ENCODE assay signal across 1 cellular context in the genomic region with DNA sequence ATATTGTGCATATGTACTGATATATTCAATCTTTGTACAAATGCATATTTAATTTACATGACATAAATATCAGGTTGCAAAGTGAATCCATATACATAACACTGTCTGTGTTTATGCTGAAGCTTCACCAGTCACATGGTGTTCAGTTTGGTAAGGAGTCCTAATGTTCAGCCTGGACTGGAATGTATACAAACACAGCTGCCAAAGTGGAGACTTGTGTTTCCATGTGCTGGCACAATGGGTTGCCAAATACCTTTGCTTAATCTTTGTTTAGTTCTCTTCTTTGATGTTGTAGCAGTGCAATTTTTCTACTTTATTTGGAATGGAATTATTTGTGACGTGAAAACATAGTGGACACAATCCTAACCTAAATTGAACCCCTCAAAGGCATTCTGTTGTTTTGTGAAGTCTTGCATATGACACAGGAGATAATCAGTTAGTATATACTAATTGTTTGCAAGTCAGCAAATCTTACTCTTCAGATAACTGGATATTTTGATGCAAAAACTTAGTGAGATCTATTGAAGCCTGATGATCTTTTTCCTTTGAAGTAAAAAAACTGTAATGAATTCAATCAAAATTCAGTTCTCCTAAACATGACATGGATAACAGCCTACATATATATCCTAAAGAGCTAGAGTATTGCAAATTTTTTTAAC.
TF ChIP-seq lines count a peak whose summit lies in the region.

No MANE protein-coding gene starts in this region.

TF ChIP-seq in HepG2, 621 proteins besides CTCF, POLR2A, EP300 and RAD21 (continued from another document and continues in another):
- TF ChIP-seq, protein P1, sequence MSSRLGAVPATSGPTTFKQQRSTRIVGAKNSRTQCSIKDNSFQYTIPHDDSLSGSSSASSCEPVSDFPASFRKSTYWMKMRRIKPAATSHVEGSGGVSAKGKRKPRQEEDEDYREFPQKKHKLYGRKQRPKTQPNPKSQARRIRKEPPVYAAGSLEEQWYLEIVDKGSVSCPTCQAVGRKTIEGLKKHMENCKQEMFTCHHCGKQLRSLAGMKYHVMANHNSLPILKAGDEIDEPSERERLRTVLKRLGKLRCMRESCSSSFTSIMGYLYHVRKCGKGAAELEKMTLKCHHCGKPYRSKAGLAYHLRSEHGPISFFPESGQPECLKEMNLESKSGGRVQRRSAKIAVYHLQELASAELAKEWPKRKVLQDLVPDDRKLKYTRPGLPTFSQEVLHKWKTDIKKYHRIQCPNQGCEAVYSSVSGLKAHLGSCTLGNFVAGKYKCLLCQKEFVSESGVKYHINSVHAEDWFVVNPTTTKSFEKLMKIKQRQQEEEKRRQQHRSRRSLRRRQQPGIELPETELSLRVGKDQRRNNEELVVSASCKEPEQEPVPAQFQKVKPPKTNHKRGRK (CRISPR knock-in tag; IDR thresholded peaks at IDR 0.05): no peak
- no peak for TF ChIP-seq SIX4 (CRISPR knock-in tag; IDR thresholded peaks at IDR 0.05)
- TF ChIP-seq ZNF782 (CRISPR knock-in tag; IDR thresholded peaks at IDR 0.05; ENCODE audit: borderline replicate concordance): no peak
- TF ChIP-seq ZFP41 (CRISPR knock-in tag; IDR thresholded peaks at IDR 0.05; ENCODE audit: borderline replicate concordance): no peak
- TF ChIP-seq SIX1 (CRISPR knock-in tag; IDR thresholded peaks at IDR 0.05; ENCODE audit: borderline replicate concordance): no peak; the same call in 1 of the 2 replicates
- peak; percentile 59; the same call in 1 of the 2 replicates for TF ChIP-seq ZNF331 (CRISPR knock-in tag; IDR thresholded peaks at IDR 0.05)
- no peak for TF ChIP-seq MIER2 (CRISPR knock-in tag; IDR thresholded peaks at IDR 0.05)
- no peak for TF ChIP-seq ZNF841 (CRISPR knock-in tag; IDR thresholded peaks at IDR 0.05; ENCODE audit: borderline replicate concordance)
- TF ChIP-seq SNAPC2 (CRISPR knock-in tag; IDR thresholded peaks at IDR 0.05): no peak
- no peak for TF ChIP-seq KDM5B (CRISPR knock-in tag; IDR thresholded peaks at IDR 0.05; ENCODE audit: borderline replicate concordance)
- TF ChIP-seq EHMT2 (IDR thresholded peaks at IDR 0.05; ENCODE audit: borderline replicate concordance, low read depth, low read length): no peak; the same call in 1 of the 2 replicates
- no peak for TF ChIP-seq TBL1XR1 (IDR thresholded peaks at IDR 0.05; ENCODE audit: borderline replicate concordance, low read length, partially characterized antibody)
- no peak for TF ChIP-seq ZNF282 (IDR thresholded peaks at IDR 0.05; ENCODE audit: partially characterized antibody)
- TF ChIP-seq, protein P2, sequence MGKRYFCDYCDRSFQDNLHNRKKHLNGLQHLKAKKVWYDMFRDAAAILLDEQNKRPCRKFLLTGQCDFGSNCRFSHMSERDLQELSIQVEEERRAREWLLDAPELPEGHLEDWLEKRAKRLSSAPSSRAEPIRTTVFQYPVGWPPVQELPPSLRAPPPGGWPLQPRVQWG (CRISPR knock-in tag; IDR thresholded peaks at IDR 0.05; ENCODE audit: borderline replicate concordance, low read depth): no peak
- TF ChIP-seq, protein P3, sequence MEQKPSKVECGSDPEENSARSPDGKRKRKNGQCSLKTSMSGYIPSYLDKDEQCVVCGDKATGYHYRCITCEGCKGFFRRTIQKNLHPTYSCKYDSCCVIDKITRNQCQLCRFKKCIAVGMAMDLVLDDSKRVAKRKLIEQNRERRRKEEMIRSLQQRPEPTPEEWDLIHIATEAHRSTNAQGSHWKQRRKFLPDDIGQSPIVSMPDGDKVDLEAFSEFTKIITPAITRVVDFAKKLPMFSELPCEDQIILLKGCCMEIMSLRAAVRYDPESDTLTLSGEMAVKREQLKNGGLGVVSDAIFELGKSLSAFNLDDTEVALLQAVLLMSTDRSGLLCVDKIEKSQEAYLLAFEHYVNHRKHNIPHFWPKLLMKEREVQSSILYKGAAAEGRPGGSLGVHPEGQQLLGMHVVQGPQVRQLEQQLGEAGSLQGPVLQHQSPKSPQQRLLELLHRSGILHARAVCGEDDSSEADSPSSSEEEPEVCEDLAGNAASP (CRISPR knock-in tag; IDR thresholded peaks at IDR 0.05; ENCODE audit: borderline replicate concordance): peak; percentile 37; the same call in 1 of the 2 replicates
- TF ChIP-seq JUNB (CRISPR knock-in tag; IDR thresholded peaks at IDR 0.05; ENCODE audit: borderline replicate concordance): no peak
- TF ChIP-seq ZNF292 (CRISPR knock-in tag; IDR thresholded peaks at IDR 0.05; ENCODE audit: borderline replicate concordance, low read depth): no peak
- no peak for TF ChIP-seq THYN1 (CRISPR knock-in tag; IDR thresholded peaks at IDR 0.05; ENCODE audit: borderline replicate concordance, low read depth)
- 0 out of 2 replicates have a peak, but pooled peaks have one; percentile 32 for TF ChIP-seq ZNF646 (CRISPR knock-in tag; IDR thresholded peaks at IDR 0.05)
- TF ChIP-seq THAP9 (CRISPR knock-in tag; IDR thresholded peaks at IDR 0.05; ENCODE audit: borderline replicate concordance): no peak
- no peak for TF ChIP-seq SRF (IDR thresholded peaks at IDR 0.05; ENCODE audit: low read depth, low read length)
- TF ChIP-seq HNF4A (CRISPR knock-in tag; IDR thresholded peaks at IDR 0.05): peak; percentile 36
- TF ChIP-seq ZBTB34 (CRISPR knock-in tag; IDR thresholded peaks at IDR 0.05): peak; percentile 81
- no peak for TF ChIP-seq ELF4 (CRISPR knock-in tag; IDR thresholded peaks at IDR 0.05; ENCODE audit: borderline replicate concordance)
- TF ChIP-seq DNMT3B (CRISPR knock-in tag; conservative IDR thresholded peaks at IDR 0.05): no peak
- TF ChIP-seq STAG1 (CRISPR knock-in tag; IDR thresholded peaks at IDR 0.05): no peak
- peak; percentile 62 for TF ChIP-seq SAP130 (CRISPR knock-in tag; IDR thresholded peaks at IDR 0.05; ENCODE audit: low read depth)
- peak; percentile 61; the same call in 1 of the 2 replicates for TF ChIP-seq ZBTB37 (CRISPR knock-in tag; IDR thresholded peaks at IDR 0.05)
- TF ChIP-seq POLR2AphosphoS5 (IDR thresholded peaks at IDR 0.05; ENCODE audit: low read depth, low read length): no peak
- peak; percentile 27; the same call in 1 of the 2 replicates for TF ChIP-seq CREB1 (IDR thresholded peaks at IDR 0.05)
- no peak for TF ChIP-seq CREB1 (CRISPR knock-in tag; IDR thresholded peaks at IDR 0.05)
- TF ChIP-seq ZNF761 (CRISPR knock-in tag; conservative IDR thresholded peaks at IDR 0.05): no peak
- no peak for TF ChIP-seq ZNF337 (CRISPR knock-in tag; IDR thresholded peaks at IDR 0.05; ENCODE audit: borderline replicate concordance, low read depth)
- TF ChIP-seq HNRNPH1 (optimal IDR thresholded peaks at IDR 0.05; ENCODE audit: low read depth, low read length): no peak
- TF ChIP-seq, protein P4, sequence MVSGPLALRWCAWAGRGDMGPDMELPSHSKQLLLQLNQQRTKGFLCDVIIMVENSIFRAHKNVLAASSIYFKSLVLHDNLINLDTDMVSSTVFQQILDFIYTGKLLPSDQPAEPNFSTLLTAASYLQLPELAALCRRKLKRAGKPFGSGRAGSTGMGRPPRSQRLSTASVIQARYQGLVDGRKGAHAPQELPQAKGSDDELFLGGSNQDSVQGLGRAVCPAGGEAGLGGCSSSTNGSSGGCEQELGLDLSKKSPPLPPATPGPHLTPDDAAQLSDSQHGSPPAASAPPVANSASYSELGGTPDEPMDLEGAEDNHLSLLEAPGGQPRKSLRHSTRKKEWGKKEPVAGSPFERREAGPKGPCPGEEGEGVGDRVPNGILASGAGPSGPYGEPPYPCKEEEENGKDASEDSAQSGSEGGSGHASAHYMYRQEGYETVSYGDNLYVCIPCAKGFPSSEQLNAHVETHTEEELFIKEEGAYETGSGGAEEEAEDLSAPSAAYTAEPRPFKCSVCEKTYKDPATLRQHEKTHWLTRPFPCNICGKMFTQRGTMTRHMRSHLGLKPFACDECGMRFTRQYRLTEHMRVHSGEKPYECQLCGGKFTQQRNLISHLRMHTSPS (CRISPR knock-in tag; IDR thresholded peaks at IDR 0.05; ENCODE audit: low read depth): no peak
- peak; percentile 20; the same call in 1 of the 2 replicates for TF ChIP-seq KDM6A (CRISPR knock-in tag; IDR thresholded peaks at IDR 0.05; ENCODE audit: low read depth)
- no peak for TF ChIP-seq TOE1 (CRISPR knock-in tag; IDR thresholded peaks at IDR 0.05)
